In genomic region chr5:100902406-100903035, GRCh38 we compare ENCODE assay signal across 8 cellular contexts. TPM values are rescaled to one million over a fixed set of nuclear protein-coding genes. Genes with fewer than 3 reads are reported as not detected.
A peak's percentile ranks its signal among the peaks of the same experiment; 100 is the strongest.
DNase-seq lines count a peak whose midpoint lies in the region; ATAC-seq and TF ChIP-seq lines count a peak whose summit lies in the region.

No MANE protein-coding gene starts in this region.

- WGBS in right lobe of liver (ENCODE audit: insufficient coverage, low coverage, low lambda C conversion rate, missing lambda C conversion rate) = 3% methylated on average over 14 of the region's 14 CpGs

- peaks cover 73% of the 10 kb centered on the region for H3K27me3 ChIP-seq in RWPE2 (ENCODE audit: insufficient read depth, poor library complexity, severe bottlenecking)
- peaks cover 0 to 7% of the 10 kb centered on the region in 2 donors for H3K27me3 ChIP-seq in breast epithelium
- peaks cover 0 to 4% of the 10 kb centered on the region in 2 donors for H3K27me3 ChIP-seq in right lobe of liver

- H3K4me3 ChIP-seq in HEK293 (ENCODE audit: low read depth, low read length) = peak overlapping the region; percentile 50
- H3K4me3 ChIP-seq in RWPE2 (ENCODE audit: severe bottlenecking) = peak overlapping the region; percentile 22
- H3K4me3 ChIP-seq in breast epithelium = peak overlapping the region; percentile 46 to 66 (median 55)
- H3K4me3 ChIP-seq in right lobe of liver = peak overlapping the region; percentile 33 to 49 (median 39)

- H3K9me3 Mint-ChIP-seq in stimulated activated naive CD8-positive, alpha-beta T cell treated with anti-CD3 and anti-CD28 coated beads, Interleukin-15, Interleukin-2, amounts not matched to agents 100 ng/mL and 50 ng/mL, for 24 hours = no peaks in the 10 kb centered on the region

- H3K36me3 Mint-ChIP-seq in stimulated activated naive CD8-positive, alpha-beta T cell treated with anti-CD3 and anti-CD28 coated beads, Interleukin-15, Interleukin-2, amounts not matched to agents 100 ng/mL and 50 ng/mL, for 24 hours (ENCODE audit: low read depth) = peaks cover 13% of the 10 kb centered on the region

- H3K36me3 ChIP-seq in HEK293 (ENCODE audit: control insufficient read depth in 2 of 2, insufficient read depth in 1 of 2, low read length in 2 of 2) (no peaks in the 10 kb centered on the region), RWPE2 (ENCODE audit: low read depth) (no peaks in the 10 kb centered on the region), breast epithelium (no peaks in the 10 kb centered on the region), right lobe of liver (no peaks in the 10 kb centered on the region)

- peaks cover 53% of the 10 kb centered on the region for H3K4me1 Mint-ChIP-seq in stimulated activated naive CD8-positive, alpha-beta T cell treated with anti-CD3 and anti-CD28 coated beads, Interleukin-15, Interleukin-2, amounts not matched to agents 100 ng/mL and 50 ng/mL, for 24 hours (ENCODE audit: low read depth)

- H3K27ac ChIP-seq in HEK293 (ENCODE audit: extremely low read depth, low read depth, low read length) (no peak overlapping the region), RWPE2 (ENCODE audit: poor library complexity, severe bottlenecking) (no peak overlapping the region), breast epithelium (peak overlapping the region; percentile 6 to 46), right lobe of liver (peak overlapping the region in 2 of 3 donors; percentile 50 to 70)

- TF ChIP-seq CTCF in HEK293 (tag by site-specific recombination; IDR thresholded peaks at IDR 0.05) (no peak), RWPE2 (IDR thresholded peaks at IDR 0.05; ENCODE audit: poor library complexity, severe bottlenecking) (no peak), breast epithelium (IDR thresholded peaks at IDR 0.05) (no peak), right lobe of liver (IDR thresholded peaks at IDR 0.05) (no peak), GM10266 (IDR thresholded peaks at IDR 0.05; ENCODE audit: control insufficient read depth, insufficient read depth, low read depth, missing control alignments) (no peak)

- H3K27ac Mint-ChIP-seq in stimulated activated naive CD8-positive, alpha-beta T cell treated with anti-CD3 and anti-CD28 coated beads, Interleukin-15, Interleukin-2, amounts not matched to agents 100 ng/mL and 50 ng/mL, for 24 hours = peak overlapping the region; percentile 100

- TF ChIP-seq POLR2A in breast epithelium (IDR thresholded peaks at IDR 0.05) = no peak
- TF ChIP-seq POLR2A in right lobe of liver (IDR thresholded peaks at IDR 0.05) = no peak

- H3K4me3 Mint-ChIP-seq in stimulated activated naive CD8-positive, alpha-beta T cell treated with anti-CD3 and anti-CD28 coated beads, Interleukin-15, Interleukin-2, amounts not matched to agents 100 ng/mL and 50 ng/mL, for 24 hours = peak overlapping the region; percentile 99

- DNase-seq in RWPE2 (ENCODE audit: low spot score) (no peak), breast epithelium (ENCODE audit: low spot score in 2 of 2) (no peak), right lobe of liver (no peak), NCI-H226 (no peak), GM10266 (ENCODE audit: extremely low spot score) (no peak)

- ATAC-seq in RWPE2 (ENCODE audit: low read depth) (0 out of 3 replicates have a peak, but pooled peaks have one; percentile 1), right lobe of liver (no peak), HG02970 (IDR thresholded peaks at IDR 0.05; ENCODE audit: low FRiP score, unreplicated experiment) (no peak)

- CTCF ChIA-PET in HEK293 (lab: Yijun Ruan, JAX) = interaction anchor here (0.6 to 0.7 kb wide), 3 partner anchors 247 to 488 kb away, joined by 3 to 6 read pairs (median 5); no protein-coding TSS in a partner anchor

- no peaks in the 10 kb centered on the region for H3K27me3 Mint-ChIP-seq in stimulated activated naive CD8-positive, alpha-beta T cell treated with anti-CD3 and anti-CD28 coated beads, Interleukin-15, Interleukin-2, amounts not matched to agents 100 ng/mL and 50 ng/mL, for 24 hours

- POLR2A ChIA-PET in HEK293 (lab: Yijun Ruan, JAX) = no interaction called here

- H3K9me3 ChIP-seq in HEK293 (ENCODE audit: control insufficient read depth, insufficient read depth, low read depth, low read length) = no peaks in the 10 kb centered on the region
- no peaks in the 10 kb centered on the region for H3K9me3 ChIP-seq in RWPE2 (ENCODE audit: severe bottlenecking)
- H3K9me3 ChIP-seq in breast epithelium = no peaks in the 10 kb centered on the region
- no peaks in the 10 kb centered on the region for H3K9me3 ChIP-seq in right lobe of liver

- intact Hi-C loops in breast epithelium (cut with DNase I; ENCODE audit: low total_unique reads) (no loop called here), right lobe of liver (cut with DNase I) (no loop called here)

- H3K4me1 ChIP-seq in HEK293 (ENCODE audit: control insufficient read depth, insufficient read depth, low read length) (0 out of 2 replicates have a peak, but pooled peaks cover 3% of the 10 kb centered on the region), RWPE2 (ENCODE audit: insufficient read depth, poor library complexity, severe bottlenecking) (peaks cover 4% of the 10 kb centered on the region), breast epithelium (no peaks in the 10 kb centered on the region), right lobe of liver (no peaks in the 10 kb centered on the region)

TF ChIP-seq in HEK293, 187 proteins besides CTCF, POLR2A, EP300 and RAD21:
- TF ChIP-seq ZNF514 (tag by site-specific recombination; IDR thresholded peaks at IDR 0.05) (no peak), PBX3 (CRISPR knock-in tag; IDR thresholded peaks at IDR 0.05) (no peak), ZSCAN30 (tag by site-specific recombination; IDR thresholded peaks at IDR 0.05) (no peak), ZNF776 (tag by site-specific recombination; IDR thresholded peaks at IDR 0.05; ENCODE audit: borderline replicate concordance) (no peak), ZNF416 (tag by site-specific recombination; IDR thresholded peaks at IDR 0.05) (no peak), ZNF600 (tag by site-specific recombination; IDR thresholded peaks at IDR 0.05) (peak; percentile 18; the same call in 1 of the 2 replicates), ZNF521 (tag by site-specific recombination; IDR thresholded peaks at IDR 0.05) (no peak), ZFP37 (tag by site-specific recombination; IDR thresholded peaks at IDR 0.05) (no peak), SP3 (tag by site-specific recombination; IDR thresholded peaks at IDR 0.05) (no peak), ZFP3 (tag by site-specific recombination; IDR thresholded peaks at IDR 0.05; ENCODE audit: low read depth) (no peak), ZNF311 (tag by site-specific recombination; IDR thresholded peaks at IDR 0.05; ENCODE audit: borderline replicate concordance) (no peak), GFI1B (tag by site-specific recombination; IDR thresholded peaks at IDR 0.05) (no peak), ZNF341 (tag by site-specific recombination; IDR thresholded peaks at IDR 0.05; ENCODE audit: low read depth) (peak; percentile 61; the same call in 1 of the 2 replicates), ZNF26 (tag by site-specific recombination; IDR thresholded peaks at IDR 0.05) (no peak), MYNN (tag by site-specific recombination; IDR thresholded peaks at IDR 0.05; ENCODE audit: borderline replicate concordance) (no peak), ZFP69B (tag by site-specific recombination; IDR thresholded peaks at IDR 0.05) (no peak), ZBTB48 (tag by site-specific recombination; IDR thresholded peaks at IDR 0.05) (no peak)

RNA-seq across cellular contexts. Expression of gene ST8SIA4, which starts 0.6 kb away (rescaled TPM):
- total RNA-seq in breast epithelium (1 to 10 TPM; 2.6 to 4.6 (median 4.5) TPM), right lobe of liver (1 to 10 TPM; 1.2 to 6.7 (median 1.7) TPM)

Comparison
In these comparisons a context has a peak if more than half of its experiments do, and no peak if none do; other contexts are left out.
1. H3K27ac ChIP-seq: peak in breast epithelium (2 of 2) and right lobe of liver (2 of 3); none in HEK293 (single experiment) and RWPE2 (single experiment).
2. Peak in every context shown above with its lines, with median percentiles within 50 percentile points of each other: H3K4me3 ChIP-seq.